In genomic region chr6:107533415-107534059, GRCh38 we compare ENCODE assay signal across 21 cellular contexts. TPM values are rescaled to one million over a fixed set of nuclear protein-coding genes. Genes with fewer than 3 reads are reported as not detected.
DNase-seq lines count a peak whose midpoint lies in the region; ATAC-seq, FAIRE-seq and TF ChIP-seq lines count a peak whose summit lies in the region.
"Had no signal": no experiment of that assay in that cellular context is flagged by ENCODE, and none has a peak within 500 bp of the region (broad histone marks: within the 10 kb centered on the region; RNA-seq: fewer than 3 reads in every experiment).

No MANE protein-coding gene starts in this region.

- H3K9me3 ChIP-seq in OCI-LY7 (ENCODE audit: low read length), result no peaks in the 10 kb centered on the region
- H3K9me3 ChIP-seq in gastroesophageal sphincter, result no peaks in the 10 kb centered on the region
- H3K9me3 ChIP-seq in esophagus squamous epithelium, result no peaks in the 10 kb centered on the region
- H3K9me3 ChIP-seq: BLaER1, SJSA1 had no signal

- no peak overlapping the region for H3K4me3 ChIP-seq in GM23338
- no peak overlapping the region for H3K4me3 ChIP-seq in OCI-LY7 (ENCODE audit: low read depth, low read length, poor library complexity, severe bottlenecking)
- no peak overlapping the region for H3K4me3 ChIP-seq in gastroesophageal sphincter
- no peak overlapping the region for H3K4me3 ChIP-seq in esophagus squamous epithelium
- H3K4me3 ChIP-seq: BLaER1, SJSA1 had no signal

- H3K27me3 ChIP-seq in GM23338 (ENCODE audit: insufficient read depth), result no peaks in the 10 kb centered on the region
- H3K27me3 ChIP-seq in gastroesophageal sphincter, result no peaks in the 10 kb centered on the region
- H3K27me3 ChIP-seq in esophagus squamous epithelium, result no peaks in the 10 kb centered on the region
- H3K27me3 ChIP-seq: BLaER1, SJSA1 had no signal

- CTCF ChIA-PET in OCI-LY7 (lab: Charles Lee; ENCODE audit: unreplicated experiment), result no interaction called here

- H3K4me1 ChIP-seq in GM23338 (ENCODE audit: insufficient read depth), result peaks cover 52% of the 10 kb centered on the region
- H3K4me1 ChIP-seq in OCI-LY7 (ENCODE audit: insufficient read depth, low read length, poor library complexity, severe bottlenecking), result peaks cover 69% of the 10 kb centered on the region
- peaks cover 7 to 53% (median 17%) of the 10 kb centered on the region in 3 donors for H3K4me1 ChIP-seq in gastroesophageal sphincter
- H3K4me1 ChIP-seq in esophagus squamous epithelium, result no peaks in the 10 kb centered on the region
- H3K4me1 ChIP-seq: BLaER1, SJSA1 had no signal

- H3K79me2 ChIP-seq in GM23338 (replicated peaks; ENCODE audit: insufficient read depth), result no peaks in the 10 kb centered on the region
- peaks cover 36% of the 10 kb centered on the region for H3K79me2 ChIP-seq in OCI-LY7 (ENCODE audit: insufficient read depth, low read depth, low read length)

- TF ChIP-seq EP300 in gastroesophageal sphincter (IDR thresholded peaks at IDR 0.05), result no peak

- H3K9me2 ChIP-seq in GM23338 (ENCODE audit: insufficient read depth) (no peaks in the 10 kb centered on the region), OCI-LY7 (ENCODE audit: insufficient read depth, low read length) (no peaks in the 10 kb centered on the region)

- DNase-seq in GM23338 (ENCODE audit: low spot score) (peak; percentile 38), OCI-LY7 (ENCODE audit: low spot score) (no peak), sciatic nerve (ENCODE audit: low spot score) (peak; percentile 60), DMS79 treated with DMSO at 0.1 percent for 48 hours (lab: John Stamatoyannopoulos, UW) (no peak), frontal cortex (ENCODE audit: low spot score in 2 of 2) (no peak), esophagus squamous epithelium (lab: John Stamatoyannopoulos, UW) (no peak)
- DNase-seq: Calu3; CD8-positive, alpha-beta T cell; H7; MV-4-11; NCI-H1694 treated with DMSO at 0.1 percent for 48 hours; NCI-H226; NCI-H524 treated with DMSO at 0.1 percent for 48 hours had no signal

- BruUV-seq in OCI-LY7 (replicated peaks; lab: Mats Ljungman, UMichigan), result no TSS peak

- POLR2A ChIA-PET in OCI-LY7 (lab: Charles Lee), result interaction anchor here (0.7 to 1.2 kb wide), 4 partner anchors 10 to 100 kb away, joined by 3 to 5 read pairs (median 3); no protein-coding TSS in a partner anchor

- intact Hi-C loops in OCI-LY7 (cut with micrococcal nuclease; ENCODE audit: unreplicated experiment), result no loop called here
- intact Hi-C loops in sciatic nerve (cut with DNase I), result no loop called here
- intact Hi-C loops in esophagus squamous epithelium (cut with DNase I), result no loop called here

- no peak overlapping the region for H3K27ac Mint-ChIP-seq in GM23338
- H3K27ac Mint-ChIP-seq: CD8-positive, alpha-beta T cell had no signal

- H3K36me3 Mint-ChIP-seq in GM23338 (ENCODE audit: low read depth), result no peaks in the 10 kb centered on the region
- H3K36me3 Mint-ChIP-seq: CD8-positive, alpha-beta T cell had no signal

- H3K4me3 Mint-ChIP-seq in GM23338, result no peak overlapping the region
- H3K4me3 Mint-ChIP-seq: CD8-positive, alpha-beta T cell had no signal

- no peak for FAIRE-seq in frontal cortex (lab: Jason Lieb, UNC)
- FAIRE-seq: GM12892 had no signal

- H3K27ac ChIP-seq in GM23338 (ENCODE audit: low read depth), result no peak overlapping the region
- peak overlapping the region; percentile 30 for H3K27ac ChIP-seq in OCI-LY7 (ENCODE audit: low read depth, low read length, poor library complexity, severe bottlenecking)
- peak overlapping the region in 3 of 4 donors; percentile 22 to 58 (median 51) for H3K27ac ChIP-seq in gastroesophageal sphincter
- no peak overlapping the region for H3K27ac ChIP-seq in esophagus squamous epithelium
- H3K27ac ChIP-seq: BLaER1, HL-60, KMS-11, SJSA1 had no signal

- ATAC-seq in GM23338 (peak; percentile 77), gastroesophageal sphincter (no peak), sciatic nerve (peak; percentile 92), HG03025 (IDR thresholded peaks at IDR 0.05; ENCODE audit: low FRiP score, unreplicated experiment) (no peak)
- ATAC-seq: CD8-positive, alpha-beta T cell; Panc1 had no signal

- no peak for TF ChIP-seq POLR2A in gastroesophageal sphincter (IDR thresholded peaks at IDR 0.05)
- TF ChIP-seq POLR2A in esophagus squamous epithelium (IDR thresholded peaks at IDR 0.05), result no peak

- peaks cover 66% of the 10 kb centered on the region for H3K4me1 Mint-ChIP-seq in GM23338

- H3K36me3 ChIP-seq in GM23338 (ENCODE audit: insufficient read depth) (no peaks in the 10 kb centered on the region), OCI-LY7 (ENCODE audit: insufficient read depth, low read length) (peaks cover 64% of the 10 kb centered on the region), gastroesophageal sphincter (peaks cover 0 to 4% of the 10 kb centered on the region in 2 donors), esophagus squamous epithelium (no peaks in the 10 kb centered on the region)
- H3K36me3 ChIP-seq: BLaER1, SJSA1 had no signal

- H2AFZ ChIP-seq in GM23338 (no peak overlapping the region), OCI-LY7 (ENCODE audit: low read length) (no peak overlapping the region)

- no peaks in the 10 kb centered on the region for H4K20me1 ChIP-seq in GM23338 (replicated peaks; ENCODE audit: insufficient read depth)
- no peaks in the 10 kb centered on the region for H4K20me1 ChIP-seq in OCI-LY7 (ENCODE audit: insufficient read depth, low read length)
- H4K20me1 ChIP-seq: BLaER1 had no signal

- no peaks in the 10 kb centered on the region for H3K9me3 Mint-ChIP-seq in GM23338
- H3K9me3 Mint-ChIP-seq: CD8-positive, alpha-beta T cell had no signal

- no peaks in the 10 kb centered on the region for H3F3A ChIP-seq in GM23338 (replicated peaks; ENCODE audit: low read depth)

- peaks cover 3% of the 10 kb centered on the region for H3K27me3 Mint-ChIP-seq in GM23338 (ENCODE audit: insufficient read depth, low read depth, poor library complexity)

- H3K4me2 ChIP-seq in GM23338, result no peak overlapping the region
- no peak overlapping the region for H3K4me2 ChIP-seq in OCI-LY7 (ENCODE audit: low read length)
- H3K4me2 ChIP-seq: BLaER1, KMS-11 had no signal

- 95 to 98% methylated on average over 10 to 11 of the region's 11 CpGs for WGBS in gastroesophageal sphincter (ENCODE audit: low coverage in 1 of 2), 2 donors
- WGBS in esophagus squamous epithelium, 2 donors, result 96 to 98% methylated on average over 11 of the region's 11 CpGs

- TF ChIP-seq CTCF in GM23338 (conservative IDR thresholded peaks at IDR 0.05; ENCODE audit: low read depth in 2 of 2) (no peak), OCI-LY7 (conservative IDR thresholded peaks at IDR 0.05; ENCODE audit: low read length) (no peak), gastroesophageal sphincter (IDR thresholded peaks at IDR 0.05) (no peak), esophagus squamous epithelium (IDR thresholded peaks at IDR 0.05) (no peak)

TF ChIP-seq in GM23338, 12 proteins besides CTCF, POLR2A, EP300 and RAD21 (continues in another document):
- no peak for TF ChIP-seq CREB1 (CRISPR knock-in tag; IDR thresholded peaks at IDR 0.05; ENCODE audit: low read depth)
- TF ChIP-seq NANOG (IDR thresholded peaks at IDR 0.05; ENCODE audit: borderline replicate concordance), result no peak
- TF ChIP-seq STAT1 (IDR thresholded peaks at IDR 0.05; ENCODE audit: unreplicated experiment), result no peak
- no peak for TF ChIP-seq ZNF331 (CRISPR knock-in tag; IDR thresholded peaks at IDR 0.05; ENCODE audit: low read depth)
- TF ChIP-seq REST (IDR thresholded peaks at IDR 0.05; ENCODE audit: unreplicated experiment), result no peak
- TF ChIP-seq ETS1 (IDR thresholded peaks at IDR 0.05), result no peak
- no peak for TF ChIP-seq EZH2 (IDR thresholded peaks at IDR 0.05; ENCODE audit: low read depth, unreplicated experiment)
- TF ChIP-seq JUNB (IDR thresholded peaks at IDR 0.05; ENCODE audit: unreplicated experiment), result no peak
- TF ChIP-seq ZNF114 (CRISPR knock-in tag; IDR thresholded peaks at IDR 0.05), result no peak

RNA-seq across cellular contexts. Expression of gene SOBP, which starts 43.6 kb away (rescaled TPM):
- total RNA-seq in GM23338 (2014; rRNA removed; shearing (Covaris generic)), result 3.0 and 3.1 TPM in 2 replicates
- polyA plus RNA-seq in GM23338 (2016; fragmentation: Nextera tagmentation; extraction: Ambion mirVana), result 1.5 and 2.2 TPM in 2 replicates
- 16.0 and 21.5 TPM in 2 replicates for total RNA-seq in OCI-LY7 (2014; rRNA removed; shearing (Covaris generic))
- 29.4 and 31.3 TPM in 2 replicates for total RNA-seq in OCI-LY7 (2022)
- 10 to 100 TPM; 16.2 to 29.9 (median 19.2) TPM for total RNA-seq in gastroesophageal sphincter
- 18.5 TPM for total RNA-seq in sciatic nerve
- 42.4 TPM for total RNA-seq in frontal cortex
- total RNA-seq in esophagus squamous epithelium, result 1 to 10 TPM in 3 of 4 donors, under 1 TPM in 1; 0.15 to 3.8 (median 1.6) TPM

Comparison
In these comparisons a context has a peak if more than half of its experiments do, and no peak if none do; other contexts are left out.
1. ATAC-seq: peak in GM23338 (single experiment) and sciatic nerve (single experiment); none in gastroesophageal sphincter (single experiment) and HG03025 (single experiment).
2. DNase-seq: peak in GM23338 (single experiment) and sciatic nerve (single experiment); none in OCI-LY7 (single experiment), DMS79 treated with DMSO at 0.1 percent for 48 hours (single experiment), frontal cortex (0 of 2) and esophagus squamous epithelium (single experiment).
3. H3K27ac ChIP-seq: peak in OCI-LY7 (single experiment) and gastroesophageal sphincter (3 of 4); none in GM23338 (single experiment) and esophagus squamous epithelium (0 of 4).